ENCODE assay signal across 8 cellular contexts in the genomic region with DNA sequence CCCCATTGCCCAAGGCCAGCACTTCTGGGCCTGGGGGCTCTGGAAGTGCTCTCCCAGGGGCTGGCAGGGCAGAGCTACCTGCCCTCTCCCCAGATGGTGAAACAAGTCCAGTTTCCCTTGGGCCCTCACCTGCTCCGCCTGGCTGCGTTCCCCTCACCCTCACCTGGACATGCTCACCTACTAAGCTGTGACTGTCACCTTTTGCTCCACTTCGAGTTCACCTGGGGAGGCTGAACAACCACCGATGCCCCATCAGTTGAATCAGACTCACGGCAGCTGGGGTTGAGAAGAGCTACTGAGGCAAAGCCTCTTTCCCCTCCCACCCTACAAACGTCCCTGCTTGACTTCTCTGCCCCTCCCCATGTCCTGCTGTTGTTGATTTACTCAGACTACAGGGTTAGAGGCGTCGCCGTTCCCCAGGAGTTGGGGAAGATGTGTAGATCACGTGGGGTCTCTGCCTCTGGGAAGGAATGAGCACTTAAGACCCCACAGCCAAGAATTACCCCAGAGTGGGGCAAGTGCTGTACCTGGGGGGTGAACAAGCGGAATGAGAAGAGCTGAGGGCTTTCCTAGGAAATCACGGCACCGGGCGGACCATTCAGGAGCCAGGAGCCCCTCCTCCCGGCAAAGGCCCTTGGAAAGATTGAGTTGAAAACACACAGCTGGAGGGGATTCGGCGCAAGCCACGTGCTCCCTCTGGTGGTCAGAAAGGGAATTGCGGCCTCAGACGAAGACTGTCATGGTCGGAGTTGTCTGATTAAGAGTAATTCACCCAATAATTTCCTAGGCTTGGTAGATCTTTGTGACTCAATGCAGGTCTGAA. TPM values are rescaled to one million over a fixed set of nuclear protein-coding genes. Genes with fewer than 3 reads are reported as not detected.
A peak's percentile ranks its signal among the peaks of the same experiment; 100 is the strongest.
DNase-seq lines count a peak whose midpoint lies in the region; ATAC-seq and FAIRE-seq lines count a peak whose summit lies in the region.

No MANE protein-coding gene starts in this region.

- POLR2A ChIA-PET in activated CD4-positive, alpha-beta memory T cell treated with anti-CD3 and anti-CD28 coated beads for 36 hours (lab: Charles Lee) = interaction anchor here (1.1 to 2.8 kb wide), 5 partner anchors 10 to 185 kb away, joined by 3 to 11 read pairs (median 3); no protein-coding TSS in a partner anchor

- ATAC-seq in HG03159 (IDR thresholded peaks at IDR 0.05; ENCODE audit: unreplicated experiment) = peak; percentile 26
- no peak for ATAC-seq in HG03025 (IDR thresholded peaks at IDR 0.05; ENCODE audit: low FRiP score, unreplicated experiment)

- peak; percentile 49 for DNase-seq in NCI-H748 treated with DMSO at 0.1 percent for 48 hours (lab: John Stamatoyannopoulos, UW)
- DNase-seq in activated CD4-positive, alpha-beta memory T cell treated with anti-CD3 and anti-CD28 coated beads for 36 hours = peak; percentile 96
- DNase-seq in effector CD4-positive, alpha-beta T cell = peak; percentile 79
- peak; percentile 82 to 84 for DNase-seq in lung microvascular endothelial cell (ENCODE audit: low read depth in 2 of 2)
- peak; percentile 66 for DNase-seq in stimulated activated CD8-positive, alpha-beta memory T cell treated with anti-CD3 and anti-CD28 coated beads, Interleukin-12 subunit alpha, Interleukin-12 subunit beta, amount 100 ng/mL, for 24 hours (ENCODE audit: extremely low read depth)

- no peaks in the 10 kb centered on the region for H3K36me3 Mint-ChIP-seq in activated CD4-positive, alpha-beta memory T cell treated with anti-CD3 and anti-CD28 coated beads for 36 hours

- peak overlapping the region; percentile 42 for H3K4me3 Mint-ChIP-seq in activated CD4-positive, alpha-beta memory T cell treated with anti-CD3 and anti-CD28 coated beads for 36 hours

- H3K27me3 Mint-ChIP-seq in activated CD4-positive, alpha-beta memory T cell treated with anti-CD3 and anti-CD28 coated beads for 36 hours = no peaks in the 10 kb centered on the region

- H3K9me3 Mint-ChIP-seq in activated CD4-positive, alpha-beta memory T cell treated with anti-CD3 and anti-CD28 coated beads for 36 hours = no peaks in the 10 kb centered on the region

- peaks cover 62% of the 10 kb centered on the region for H3K4me1 Mint-ChIP-seq in activated CD4-positive, alpha-beta memory T cell treated with anti-CD3 and anti-CD28 coated beads for 36 hours (ENCODE audit: low read depth)

- peak; percentile 13 for FAIRE-seq in G401.6 (lab: Jason Lieb, UNC)

- H3K27ac Mint-ChIP-seq in activated CD4-positive, alpha-beta memory T cell treated with anti-CD3 and anti-CD28 coated beads for 36 hours = peak overlapping the region; percentile 94

- intact Hi-C loops in activated CD4-positive, alpha-beta memory T cell treated with anti-CD3 and anti-CD28 coated beads for 36 hours (cut with micrococcal nuclease) = loop anchor here (1.0 to 5.0 kb wide), 4 partner anchors 8 to 585 kb away; a partner anchor contains a TSS

- CTCF ChIA-PET in activated CD4-positive, alpha-beta memory T cell treated with anti-CD3 and anti-CD28 coated beads for 36 hours (lab: Charles Lee) = interaction anchor here (0.6 to 7.0 kb wide), 26 partner anchors 10 to 392 kb away, joined by 3 to 187 read pairs (median 4); a partner anchor contains a TSS

RNA-seq across cellular contexts. Expression of a gene that starts 7.1 kb away (rescaled TPM):
- not detected for total RNA-seq in activated CD4-positive, alpha-beta memory T cell treated with anti-CD3 and anti-CD28 coated beads for 36 hours
- 0.22 and 1.8 TPM in 2 replicates for total RNA-seq in lung microvascular endothelial cell

RNA-seq across cellular contexts. Expression of a gene that starts 20.4 kb away (rescaled TPM):
- under 1 TPM; 0.29 to 0.67 TPM for total RNA-seq in activated CD4-positive, alpha-beta memory T cell treated with anti-CD3 and anti-CD28 coated beads for 36 hours
- total RNA-seq in lung microvascular endothelial cell = under 0.01 TPM in 1 of 2 replicates, not detected in the other

RNA-seq across cellular contexts. Expression of a gene that starts 59.0 kb away (rescaled TPM):
- under 1 TPM; 0.26 to 0.61 TPM for total RNA-seq in activated CD4-positive, alpha-beta memory T cell treated with anti-CD3 and anti-CD28 coated beads for 36 hours
- total RNA-seq in lung microvascular endothelial cell = 0.22 and 1.4 TPM in 2 replicates
